Comparison of ENCODE assay signal across 19 cellular contexts in the genomic region with DNA sequence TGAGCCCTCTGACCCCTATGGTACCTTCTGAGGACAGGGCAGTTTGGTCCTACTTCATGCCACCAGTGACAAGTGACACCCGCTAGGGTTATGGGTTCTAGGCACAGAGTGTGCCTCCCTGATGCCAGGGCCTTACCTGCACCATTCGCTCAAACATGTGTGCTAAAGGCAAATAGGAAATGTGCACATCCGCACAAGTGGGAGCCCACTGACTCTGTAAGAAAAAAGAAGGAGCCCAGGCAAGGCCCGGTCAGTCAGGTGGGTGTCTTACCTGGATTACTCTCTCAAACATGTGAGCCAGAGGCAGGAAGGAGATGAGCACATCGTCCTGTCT. TPM values are rescaled to one million over a fixed set of nuclear protein-coding genes. Genes with fewer than 3 reads are reported as not detected.
DNase-seq lines count a peak whose midpoint lies in the region; ATAC-seq, FAIRE-seq and TF ChIP-seq lines count a peak whose summit lies in the region.
"Had no signal": no experiment of that assay in that cellular context is flagged by ENCODE, and none has a peak within 500 bp of the region (broad histone marks: within the 10 kb centered on the region; RNA-seq: fewer than 3 reads in every experiment).

No MANE protein-coding gene starts in this region.

- H3K4me2 ChIP-seq in HepG2 (ENCODE audit: low read depth, low read length) = no peak overlapping the region
- H3K4me2 ChIP-seq: BLaER1 had no signal

- no peak for FAIRE-seq in HepG2 (lab: Jason Lieb, UNC)

- TF ChIP-seq CTCF in nephron progenitor cell (IDR thresholded peaks at IDR 0.05) (no peak), HepG2 (CRISPR knock-in tag; IDR thresholded peaks at IDR 0.05) (no peak), MCF 10A (IDR thresholded peaks at IDR 0.05; ENCODE audit: unreplicated experiment) (no peak)

- no peaks in the 10 kb centered on the region for H3K27me3 ChIP-seq in CD8-positive, alpha-beta memory T cell (ENCODE audit: insufficient read depth, low read length, poor library complexity, severe bottlenecking)
- H3K27me3 ChIP-seq in HepG2 (ENCODE audit: control insufficient read depth in 1 of 2, insufficient read depth in 2 of 2, low read length in 2 of 2) (no peaks in the 10 kb centered on the region), SJCRH30 (no peaks in the 10 kb centered on the region)
- H3K27me3 ChIP-seq: ascending aorta, BLaER1, colonic mucosa had no signal

- peak overlapping the region; percentile 84 to 97 (median 88) for H3K4me3 Mint-ChIP-seq in CD8-positive, alpha-beta memory T cell
- peak overlapping the region; percentile 57 for H3K4me3 Mint-ChIP-seq in activated naive CD8-positive, alpha-beta T cell treated with anti-CD3 and anti-CD28 coated beads for 36 hours
- H3K4me3 Mint-ChIP-seq in nephron progenitor cell = peak overlapping the region; percentile 3
- H3K4me3 Mint-ChIP-seq in MCF 10A (ENCODE audit: unreplicated experiment) = no peak overlapping the region
- H3K4me3 Mint-ChIP-seq: memory B cell had no signal

- H3K27ac ChIP-seq in CD8-positive, alpha-beta memory T cell (ENCODE audit: low read depth, low read length) = peak overlapping the region; percentile 29
- peak overlapping the region; percentile 33 for H3K27ac ChIP-seq in KOPT-K1 (ENCODE audit: low read depth, low read length, poor library complexity, severe bottlenecking)
- no peak overlapping the region for H3K27ac ChIP-seq in HepG2 (ENCODE audit: extremely low read length, insufficient read depth, low read length)
- H3K27ac ChIP-seq in SJCRH30 = no peak overlapping the region
- H3K27ac ChIP-seq: ascending aorta, BLaER1 had no signal

- TF ChIP-seq EP300 in HepG2 (IDR thresholded peaks at IDR 0.05; ENCODE audit: low read depth in 2 of 2, low read length in 2 of 2) (no peak), HepG2 (CRISPR knock-in tag; IDR thresholded peaks at IDR 0.05; ENCODE audit: borderline replicate concordance) (no peak)

- peak overlapping the region; percentile 53 for H3K4me3 ChIP-seq in CD8-positive, alpha-beta memory T cell (ENCODE audit: low read length)
- H3K4me3 ChIP-seq in HepG2 (replicated peaks in 1 of 3; ENCODE audit: insufficient read depth in 1 of 3, low read depth in 2 of 3, low read length in 3 of 3) (no peak overlapping the region), SJCRH30 (no peak overlapping the region)
- H3K4me3 ChIP-seq: ascending aorta, BLaER1 had no signal

- peaks cover 70 to 91% (median 80%) of the 10 kb centered on the region in 3 donors for H3K4me1 Mint-ChIP-seq in CD8-positive, alpha-beta memory T cell
- peaks cover 38% of the 10 kb centered on the region for H3K4me1 Mint-ChIP-seq in activated naive CD8-positive, alpha-beta T cell treated with anti-CD3 and anti-CD28 coated beads for 36 hours
- H3K4me1 Mint-ChIP-seq in nephron progenitor cell = peaks cover 13% of the 10 kb centered on the region
- no peaks in the 10 kb centered on the region for H3K4me1 Mint-ChIP-seq in MCF 10A (ENCODE audit: insufficient read depth, unreplicated experiment)

- no peak for TF ChIP-seq POLR2A in HepG2 (IDR thresholded peaks at IDR 0.05; ENCODE audit: insufficient read depth in 1 of 2, low read depth in 2 of 2, low read length in 2 of 2)

- no peaks in the 10 kb centered on the region for H4K20me1 ChIP-seq in HepG2 (ENCODE audit: insufficient read depth, low read length)
- H4K20me1 ChIP-seq: BLaER1 had no signal

- ATAC-seq in HepG2 = no peak

- 87% methylated on average over 4 of the region's 5 CpGs for WGBS in HepG2 (ENCODE audit: low lambda C conversion rate)

- CTCF ChIA-PET in CD8-positive, alpha-beta memory T cell (lab: Charles Lee) = interaction anchor here (0.9 kb wide), 1 partner anchor 34 kb away, joined by 3 read pairs; no protein-coding TSS in a partner anchor
- CTCF ChIA-PET in HepG2 (lab: Yijun Ruan, JAX; ENCODE audit: low intra/inter-chr PET ratio, low total read pairs) (no interaction called here), MCF 10A (lab: Yijun Ruan, JAX) (no interaction called here)

- intact Hi-C loops in HepG2 (cut with micrococcal nuclease; ENCODE audit: unreplicated experiment) (no loop called here), MCF 10A (cut with micrococcal nuclease) (no loop called here)

- TF ChIP-seq RAD21 in HepG2 (CRISPR knock-in tag; IDR thresholded peaks at IDR 0.05) = no peak

- H3K27ac Mint-ChIP-seq in CD8-positive, alpha-beta memory T cell = peak overlapping the region; percentile 84 to 99 (median 94)
- H3K27ac Mint-ChIP-seq in activated naive CD8-positive, alpha-beta T cell treated with anti-CD3 and anti-CD28 coated beads for 36 hours = peak overlapping the region; percentile 82
- H3K27ac Mint-ChIP-seq in nephron progenitor cell = no peak overlapping the region
- no peak overlapping the region for H3K27ac Mint-ChIP-seq in MCF 10A (ENCODE audit: low read depth, unreplicated experiment)
- H3K27ac Mint-ChIP-seq: memory B cell had no signal

- H3K27me3 Mint-ChIP-seq in CD8-positive, alpha-beta memory T cell = no peaks in the 10 kb centered on the region
- H3K27me3 Mint-ChIP-seq in activated naive CD8-positive, alpha-beta T cell treated with anti-CD3 and anti-CD28 coated beads for 36 hours = no peaks in the 10 kb centered on the region
- H3K27me3 Mint-ChIP-seq in nephron progenitor cell (ENCODE audit: low read depth, poor library complexity) = peaks cover 5% of the 10 kb centered on the region
- H3K27me3 Mint-ChIP-seq in MCF 10A (ENCODE audit: insufficient read depth, unreplicated experiment) = no peaks in the 10 kb centered on the region
- H3K27me3 Mint-ChIP-seq: memory B cell had no signal

- no peaks in the 10 kb centered on the region for H3K9me3 Mint-ChIP-seq in CD8-positive, alpha-beta memory T cell
- no peaks in the 10 kb centered on the region for H3K9me3 Mint-ChIP-seq in activated naive CD8-positive, alpha-beta T cell treated with anti-CD3 and anti-CD28 coated beads for 36 hours
- H3K9me3 Mint-ChIP-seq in nephron progenitor cell (no peaks in the 10 kb centered on the region), MCF 10A (ENCODE audit: unreplicated experiment) (no peaks in the 10 kb centered on the region)
- H3K9me3 Mint-ChIP-seq: memory B cell had no signal

- H3K36me3 ChIP-seq in CD8-positive, alpha-beta memory T cell (ENCODE audit: insufficient read depth, low read length) = peaks cover 6% of the 10 kb centered on the region
- H3K36me3 ChIP-seq in KOPT-K1 (ENCODE audit: insufficient read depth, low read length) (no peaks in the 10 kb centered on the region), HepG2 (replicated peaks in 1 of 2; ENCODE audit: control insufficient read depth in 1 of 2, insufficient read depth in 2 of 2, low read length in 2 of 2) (no peaks in the 10 kb centered on the region), SJCRH30 (no peaks in the 10 kb centered on the region)
- H3K36me3 ChIP-seq: ascending aorta, BLaER1, colonic mucosa had no signal

- H3K36me3 Mint-ChIP-seq in CD8-positive, alpha-beta memory T cell = peaks cover 0 to 39% (median 22%) of the 10 kb centered on the region in 3 donors
- H3K36me3 Mint-ChIP-seq in activated naive CD8-positive, alpha-beta T cell treated with anti-CD3 and anti-CD28 coated beads for 36 hours = no peaks in the 10 kb centered on the region
- H3K36me3 Mint-ChIP-seq in nephron progenitor cell (ENCODE audit: low read depth) (no peaks in the 10 kb centered on the region), MCF 10A (ENCODE audit: insufficient read depth, unreplicated experiment) (no peaks in the 10 kb centered on the region)
- H3K36me3 Mint-ChIP-seq: memory B cell had no signal

- POLR2A ChIA-PET in CD8-positive, alpha-beta memory T cell (lab: Charles Lee) = no interaction called here
- POLR2A ChIA-PET in HepG2 (lab: Yijun Ruan, JAX) = no interaction called here
- POLR2A ChIA-PET in MCF 10A (lab: Yijun Ruan, JAX) = no interaction called here

- no peak for DNase-seq in CD8-positive, alpha-beta memory T cell
- no peak for DNase-seq in activated naive CD8-positive, alpha-beta T cell treated with anti-CD3 and anti-CD28 coated beads for 36 hours
- no peak for DNase-seq in nephron progenitor cell
- DNase-seq in HepG2 (ENCODE audit: low spot score) = no peak
- DNase-seq in SJCRH30 = no peak
- DNase-seq in MCF 10A (ENCODE audit: unreplicated experiment) = no peak
- DNase-seq: colonic mucosa, DMS79, erythroblast, GOT3, NCI-H82, nucleus accumbens had no signal

- peaks cover 45% of the 10 kb centered on the region for H3K4me1 ChIP-seq in CD8-positive, alpha-beta memory T cell (ENCODE audit: insufficient read depth, low read length)
- H3K4me1 ChIP-seq in HepG2 (ENCODE audit: insufficient read depth, low read length) = peaks cover 16% of the 10 kb centered on the region
- H3K4me1 ChIP-seq in SJCRH30 = no peaks in the 10 kb centered on the region
- H3K4me1 ChIP-seq: ascending aorta, colonic mucosa had no signal

- in situ Hi-C loops in HepG2 (cut with HindIII; ENCODE audit: extremely low pct_ligation_motif_present, low pct_unique_long_range_greater_than_20kb) = no loop called here

- H3K9me3 ChIP-seq in CD8-positive, alpha-beta memory T cell (ENCODE audit: low read length) = no peaks in the 10 kb centered on the region
- H3K9me3 ChIP-seq in KOPT-K1 (ENCODE audit: insufficient read depth, low read length, poor library complexity, severe bottlenecking) (no peaks in the 10 kb centered on the region), HepG2 (ENCODE audit: low read length) (no peaks in the 10 kb centered on the region), SJCRH30 (replicated peaks) (no peaks in the 10 kb centered on the region)
- H3K9me3 ChIP-seq: ascending aorta, BLaER1, colonic mucosa had no signal

- BruUV-seq in HepG2 (replicated peaks; lab: Mats Ljungman, UMichigan) (no TSS peak), MCF 10A (replicated peaks; lab: Mats Ljungman, UMichigan) (no TSS peak)

- H3K9ac ChIP-seq in HepG2 (ENCODE audit: insufficient read depth, low read depth, low read length) = no peak overlapping the region
- H3K9ac ChIP-seq: BLaER1 had no signal

- H2AFZ ChIP-seq in HepG2 (ENCODE audit: low read length) = no peak overlapping the region

- H3K79me2 ChIP-seq in HepG2 (ENCODE audit: insufficient read depth, low read length) = no peaks in the 10 kb centered on the region

RNA-seq across cellular contexts. Expression of a gene that starts 29.1 kb away (rescaled TPM):
- under 1 TPM in 1 of 2 experiments, not detected in 1; 0.53 TPM for total RNA-seq in CD8-positive, alpha-beta memory T cell
- 0.69 TPM for polyA plus RNA-seq in CD8-positive, alpha-beta memory T cell
- total RNA-seq in activated naive CD8-positive, alpha-beta T cell treated with anti-CD3 and anti-CD28 coated beads for 36 hours = not detected
- total RNA-seq in HepG2 (2016; rRNA removed; fragmentation: Illumina TruSeq; extraction: Trizol) (not detected in 2 replicates), MCF 10A (2022) (not detected in 2 replicates)
- total RNA-seq in HepG2 (2016; cell fraction: cytosol; rRNA removed; fragmentation: Illumina TruSeq; extraction: Trizol; ENCODE audit: low read depth) = not detected in 2 replicates
- total RNA-seq in HepG2 (2016; cell fraction: insoluble cytoplasmic fraction; rRNA removed; fragmentation: Illumina TruSeq; extraction: Trizol) = not detected in 2 replicates
- total RNA-seq in HepG2 (2016; cell fraction: membrane; rRNA removed; fragmentation: Illumina TruSeq; extraction: Trizol) = not detected in 2 replicates
- total RNA-seq in HepG2 (2016; cell fraction: nucleus; rRNA removed; fragmentation: Illumina TruSeq; extraction: Trizol) = not detected in 2 replicates
- polyA plus RNA-seq in HepG2 (2011; rRNA removed) = not detected in 2 replicates
- not detected in 2 replicates for polyA plus RNA-seq in HepG2 (2011; cell fraction: cytosol; rRNA removed)
- polyA plus RNA-seq in HepG2 (2011; cell fraction: nucleus; rRNA removed) = not detected in 2 replicates
- polyA plus RNA-seq in HepG2 (2012) = not detected in 2 replicates
- polyA plus RNA-seq in HepG2 (2016; cell fraction: cytosol; fragmentation: Illumina TruSeq; extraction: Trizol; ENCODE audit: low read depth) = not detected in 2 replicates
- polyA plus RNA-seq in HepG2 (2016; cell fraction: insoluble cytoplasmic fraction; fragmentation: Illumina TruSeq; extraction: Trizol; ENCODE audit: low read depth) = not detected in 2 replicates
- polyA plus RNA-seq in HepG2 (2016; cell fraction: membrane; fragmentation: Illumina TruSeq; extraction: Trizol; ENCODE audit: low read depth) = not detected in 2 replicates
- not detected in 2 replicates for polyA plus RNA-seq in HepG2 (2016; cell fraction: nucleus; fragmentation: Illumina TruSeq; extraction: Trizol; ENCODE audit: insufficient read depth, low read depth)
- polyA minus RNA-seq in HepG2 (2011; rRNA and poly(A)+ RNA removed; ENCODE audit: low replicate concordance) = not detected in 2 replicates
- polyA minus RNA-seq in HepG2 (2011; cell fraction: cytosol; rRNA and poly(A)+ RNA removed) = not detected in 2 replicates
- not detected in 2 replicates for polyA minus RNA-seq in HepG2 (2011; cell fraction: nucleus; rRNA and poly(A)+ RNA removed)
- not detected in 2 replicates for total RNA-seq in SJCRH30 (2014; rRNA removed; shearing (Covaris generic))
- total RNA-seq: activated CD8-positive, alpha-beta memory T cell treated with anti-CD3 and anti-CD28 coated beads for 36 hours; ascending aorta; colonic mucosa; glomerular endothelial cell; T-helper 2 cell treated with Interferon-gamma antibody and Interleukin-4, amounts not matched to agents 100 ng/mL and 5 ng/mL, for 36 hours had no signal

RNA-seq across cellular contexts. Expression of a gene that starts 36.9 kb away (rescaled TPM):
- total RNA-seq in CD8-positive, alpha-beta memory T cell = 10 to 100 TPM; 21.8 to 22.7 TPM
- polyA plus RNA-seq in CD8-positive, alpha-beta memory T cell = 20.7 TPM
- 1 to 10 TPM; 4.6 to 5.8 TPM for total RNA-seq in activated naive CD8-positive, alpha-beta T cell treated with anti-CD3 and anti-CD28 coated beads for 36 hours
- 2.5 and 3.7 TPM in 2 replicates for total RNA-seq in HepG2 (2016; rRNA removed; fragmentation: Illumina TruSeq; extraction: Trizol)
- 0.40 and 0.71 TPM in 2 replicates for total RNA-seq in HepG2 (2016; cell fraction: cytosol; rRNA removed; fragmentation: Illumina TruSeq; extraction: Trizol; ENCODE audit: low read depth)
- total RNA-seq in HepG2 (2016; cell fraction: insoluble cytoplasmic fraction; rRNA removed; fragmentation: Illumina TruSeq; extraction: Trizol) = 2.5 and 3.7 TPM in 2 replicates
- 1.2 and 1.4 TPM in 2 replicates for total RNA-seq in HepG2 (2016; cell fraction: membrane; rRNA removed; fragmentation: Illumina TruSeq; extraction: Trizol)
- 7.7 and 9.1 TPM in 2 replicates for total RNA-seq in HepG2 (2016; cell fraction: nucleus; rRNA removed; fragmentation: Illumina TruSeq; extraction: Trizol)
- 3.8 and 8.3 TPM in 2 replicates for polyA plus RNA-seq in HepG2 (2011; rRNA removed)
- 1.2 and 1.9 TPM in 2 replicates for polyA plus RNA-seq in HepG2 (2011; cell fraction: cytosol; rRNA removed)
- polyA plus RNA-seq in HepG2 (2011; cell fraction: nucleus; rRNA removed) = 34.1 and 36.0 TPM in 2 replicates
- 2.4 and 4.2 TPM in 2 replicates for polyA plus RNA-seq in HepG2 (2012)
- 0.34 and 0.45 TPM in 2 replicates for polyA plus RNA-seq in HepG2 (2016; cell fraction: cytosol; fragmentation: Illumina TruSeq; extraction: Trizol; ENCODE audit: low read depth)
- 1.7 and 2.1 TPM in 2 replicates for polyA plus RNA-seq in HepG2 (2016; cell fraction: insoluble cytoplasmic fraction; fragmentation: Illumina TruSeq; extraction: Trizol; ENCODE audit: low read depth)
- polyA plus RNA-seq in HepG2 (2016; cell fraction: membrane; fragmentation: Illumina TruSeq; extraction: Trizol; ENCODE audit: low read depth) = 0.49 and 0.72 TPM in 2 replicates
- 7.7 and 7.8 TPM in 2 replicates for polyA plus RNA-seq in HepG2 (2016; cell fraction: nucleus; fragmentation: Illumina TruSeq; extraction: Trizol; ENCODE audit: insufficient read depth, low read depth)
- polyA minus RNA-seq in HepG2 (2011; rRNA and poly(A)+ RNA removed; ENCODE audit: low replicate concordance) = 0.35 and 13.5 TPM in 2 replicates
- 0.88 and 2.8 TPM in 2 replicates for polyA minus RNA-seq in HepG2 (2011; cell fraction: cytosol; rRNA and poly(A)+ RNA removed)
- 11.3 and 17.3 TPM in 2 replicates for polyA minus RNA-seq in HepG2 (2011; cell fraction: nucleus; rRNA and poly(A)+ RNA removed)
- not detected in 2 replicates for total RNA-seq in SJCRH30 (2014; rRNA removed; shearing (Covaris generic))
- total RNA-seq in MCF 10A (2022) = not detected in 2 replicates
- total RNA-seq: glomerular endothelial cell had no signal

Comparison
In these comparisons a context has a peak if more than half of its experiments do, and no peak if none do; other contexts are left out.
1. H3K27ac ChIP-seq: peak in CD8-positive, alpha-beta memory T cell (single experiment) and KOPT-K1 (single experiment); none in HepG2 (single experiment) and SJCRH30 (single experiment).
2. H3K27ac Mint-ChIP-seq: peak in CD8-positive, alpha-beta memory T cell (8 of 8) and activated naive CD8-positive, alpha-beta T cell treated with anti-CD3 and anti-CD28 coated beads for 36 hours (single experiment); none in nephron progenitor cell (single experiment) and MCF 10A (single experiment).